Comparison of ENCODE assay signal across 12 cellular contexts in the genomic region with DNA sequence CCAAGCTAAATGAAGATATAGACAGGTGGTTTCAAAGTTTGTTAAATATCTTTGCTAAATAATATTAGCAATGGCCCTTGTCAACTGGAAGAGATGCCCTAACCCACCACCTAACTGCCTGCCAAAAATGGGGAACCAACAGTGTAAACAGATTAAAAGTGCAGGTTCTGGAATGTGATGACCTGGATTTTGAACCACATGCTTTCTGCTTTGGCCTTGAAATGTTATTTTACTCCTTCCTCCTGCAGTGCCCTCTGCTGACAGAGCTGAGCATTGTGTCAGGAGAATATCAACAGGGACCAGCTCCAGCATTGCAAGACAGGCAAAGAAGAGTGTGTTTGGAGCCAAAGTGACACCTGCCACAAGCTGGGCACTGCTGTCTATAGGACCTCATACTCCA.
DNase-seq lines count a peak whose midpoint lies in the region; ATAC-seq and TF ChIP-seq lines count a peak whose summit lies in the region.
"Had no signal": no experiment of that assay in that cellular context is flagged by ENCODE, and none has a peak within 500 bp of the region (broad histone marks: within the 10 kb centered on the region; RNA-seq: fewer than 3 reads in every experiment).

No MANE protein-coding gene starts in this region.

- peak; percentile 32 for DNase-seq in NCI-H748 (lab: John Stamatoyannopoulos, UW; ENCODE audit: unreplicated experiment)
- DNase-seq in NCI-H748 treated with DMSO at 0.1 percent for 48 hours (lab: John Stamatoyannopoulos, UW), result no peak
- peak; percentile 25 for DNase-seq in HT-29 (ENCODE audit: low spot score)
- DNase-seq in left lung, result no peak
- DNase-seq in posterior cingulate gyrus, result no peak
- DNase-seq in activated CD8-positive, alpha-beta memory T cell treated with anti-CD3 and anti-CD28 coated beads for 24 hours, result no peak
- DNase-seq: activated CD4-positive, alpha-beta memory T cell treated with anti-CD3 and anti-CD28 coated beads for 36 hours; body of pancreas; Peyer's patch; stimulated activated CD4-positive, alpha-beta T cell treated with anti-CD3 and anti-CD28 coated beads, Interleukin-4, amount 100 ng/mL, for 24 hours had no signal

- H3K4me3 ChIP-seq in WI38 (ENCODE audit: low read depth, low read length) (no peak overlapping the region), left lung (no peak overlapping the region)
- H3K4me3 ChIP-seq: body of pancreas, Peyer's patch had no signal

- ATAC-seq in left lung, result peak; percentile 17
- no peak for ATAC-seq in GM21360 (IDR thresholded peaks at IDR 0.05; ENCODE audit: unreplicated experiment)
- ATAC-seq: body of pancreas had no signal

- H3K9me3 ChIP-seq in left lung, result peaks cover 0 to 23% of the 10 kb centered on the region in 2 donors

- TF ChIP-seq CTCF in WI38 (IDR thresholded peaks at IDR 0.05; ENCODE audit: low read depth, low read length) (peak; percentile 27; the same call in 1 of the 2 replicates), left lung (IDR thresholded peaks at IDR 0.05) (peak in 1 of 2 donors; percentile 37)

- H3K27me3 ChIP-seq in left lung, result peaks cover 0 to 14% of the 10 kb centered on the region in 2 donors
- H3K27me3 ChIP-seq: body of pancreas, Peyer's patch had no signal

- peaks cover 0 to 16% of the 10 kb centered on the region in 2 donors for H3K4me1 ChIP-seq in left lung
- H3K4me1 ChIP-seq: body of pancreas, Peyer's patch had no signal

- no peaks in the 10 kb centered on the region for H3K36me3 ChIP-seq in left lung
- H3K36me3 ChIP-seq: Peyer's patch had no signal

- H3K27ac ChIP-seq in left lung, result no peak overlapping the region
- H3K27ac ChIP-seq: body of pancreas, Peyer's patch had no signal

- intact Hi-C loops in left lung (cut with DNase I) (no loop called here), posterior cingulate gyrus (cut with DNase I) (no loop called here)

Comparison
In these comparisons a context has a peak if more than half of its experiments do, and no peak if none do; other contexts are left out.
1. DNase-seq: peak in NCI-H748 (single experiment) and HT-29 (single experiment); none in NCI-H748 treated with DMSO at 0.1 percent for 48 hours (single experiment), left lung (0 of 2), posterior cingulate gyrus (0 of 10) and activated CD8-positive, alpha-beta memory T cell treated with anti-CD3 and anti-CD28 coated beads for 24 hours (single experiment).